Comparison of ENCODE assay signal across 1 cellular context in the genomic region with DNA sequence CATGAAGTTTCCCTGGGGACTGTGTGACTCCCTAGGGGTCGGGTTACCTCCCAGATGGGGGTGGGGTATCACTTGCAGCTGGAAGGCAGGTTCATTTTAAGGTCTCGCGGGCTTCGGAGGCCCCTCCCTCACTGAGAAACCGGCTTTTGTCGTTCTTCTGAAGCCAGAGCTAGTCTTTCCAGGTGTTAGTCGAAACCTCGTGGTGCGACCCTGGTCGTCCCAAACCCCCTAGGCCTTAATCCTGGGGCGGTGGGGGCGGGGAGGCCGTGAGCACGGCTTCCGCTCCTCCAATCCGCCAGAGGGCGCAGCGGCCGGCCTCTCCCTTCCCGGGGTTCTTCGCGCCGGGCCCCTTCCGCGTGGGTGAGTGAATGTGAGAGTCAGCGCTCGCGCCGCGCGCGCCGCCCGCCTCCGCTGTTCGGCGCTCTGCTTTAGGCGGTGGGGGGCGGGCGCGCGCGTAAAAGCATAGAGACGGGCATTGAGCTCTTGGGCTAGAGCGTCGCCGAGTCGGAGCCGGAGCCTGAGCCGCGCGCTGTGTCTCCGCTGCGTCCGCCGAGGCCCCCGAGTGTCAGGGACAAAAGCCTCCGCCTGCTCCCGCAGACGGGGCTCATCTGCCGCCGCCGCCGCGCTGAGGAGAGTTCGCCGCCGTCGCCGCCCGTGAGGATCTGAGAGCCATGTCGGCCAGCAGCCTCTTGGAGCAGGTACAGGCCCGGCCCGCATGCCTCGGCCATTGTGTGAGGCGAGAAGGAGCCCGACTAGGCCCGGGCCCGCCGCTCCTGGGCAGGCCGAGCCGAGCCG.
A peak's percentile ranks its signal among the peaks of the same experiment; 100 is the strongest.
TF ChIP-seq lines count a peak whose summit lies in the region.

A gene (plus strand): TSS at position 491 of the 795 bp plus-strand sequence. CDS start 181 bp downstream, at position 672.

TF ChIP-seq in HepG2, 621 proteins besides CTCF, POLR2A, EP300 and RAD21 (continued from another document and continues in another):
- TF ChIP-seq, protein P1, sequence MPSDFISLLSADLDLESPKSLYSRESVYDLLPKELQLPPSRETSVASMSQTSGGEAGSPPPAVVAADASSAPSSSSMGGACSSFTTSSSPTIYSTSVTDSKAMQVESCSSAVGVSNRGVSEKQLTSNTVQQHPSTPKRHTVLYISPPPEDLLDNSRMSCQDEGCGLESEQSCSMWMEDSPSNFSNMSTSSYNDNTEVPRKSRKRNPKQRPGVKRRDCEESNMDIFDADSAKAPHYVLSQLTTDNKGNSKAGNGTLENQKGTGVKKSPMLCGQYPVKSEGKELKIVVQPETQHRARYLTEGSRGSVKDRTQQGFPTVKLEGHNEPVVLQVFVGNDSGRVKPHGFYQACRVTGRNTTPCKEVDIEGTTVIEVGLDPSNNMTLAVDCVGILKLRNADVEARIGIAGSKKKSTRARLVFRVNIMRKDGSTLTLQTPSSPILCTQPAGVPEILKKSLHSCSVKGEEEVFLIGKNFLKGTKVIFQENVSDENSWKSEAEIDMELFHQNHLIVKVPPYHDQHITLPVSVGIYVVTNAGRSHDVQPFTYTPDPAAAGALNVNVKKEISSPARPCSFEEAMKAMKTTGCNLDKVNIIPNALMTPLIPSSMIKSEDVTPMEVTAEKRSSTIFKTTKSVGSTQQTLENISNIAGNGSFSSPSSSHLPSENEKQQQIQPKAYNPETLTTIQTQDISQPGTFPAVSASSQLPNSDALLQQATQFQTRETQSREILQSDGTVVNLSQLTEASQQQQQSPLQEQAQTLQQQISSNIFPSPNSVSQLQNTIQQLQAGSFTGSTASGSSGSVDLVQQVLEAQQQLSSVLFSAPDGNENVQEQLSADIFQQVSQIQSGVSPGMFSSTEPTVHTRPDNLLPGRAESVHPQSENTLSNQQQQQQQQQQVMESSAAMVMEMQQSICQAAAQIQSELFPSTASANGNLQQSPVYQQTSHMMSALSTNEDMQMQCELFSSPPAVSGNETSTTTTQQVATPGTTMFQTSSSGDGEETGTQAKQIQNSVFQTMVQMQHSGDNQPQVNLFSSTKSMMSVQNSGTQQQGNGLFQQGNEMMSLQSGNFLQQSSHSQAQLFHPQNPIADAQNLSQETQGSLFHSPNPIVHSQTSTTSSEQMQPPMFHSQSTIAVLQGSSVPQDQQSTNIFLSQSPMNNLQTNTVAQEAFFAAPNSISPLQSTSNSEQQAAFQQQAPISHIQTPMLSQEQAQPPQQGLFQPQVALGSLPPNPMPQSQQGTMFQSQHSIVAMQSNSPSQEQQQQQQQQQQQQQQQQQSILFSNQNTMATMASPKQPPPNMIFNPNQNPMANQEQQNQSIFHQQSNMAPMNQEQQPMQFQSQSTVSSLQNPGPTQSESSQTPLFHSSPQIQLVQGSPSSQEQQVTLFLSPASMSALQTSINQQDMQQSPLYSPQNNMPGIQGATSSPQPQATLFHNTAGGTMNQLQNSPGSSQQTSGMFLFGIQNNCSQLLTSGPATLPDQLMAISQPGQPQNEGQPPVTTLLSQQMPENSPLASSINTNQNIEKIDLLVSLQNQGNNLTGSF (CRISPR knock-in tag; IDR thresholded peaks at IDR 0.05): peak; percentile 69; the same call in 1 of the 2 replicates
- TF ChIP-seq, protein P2, sequence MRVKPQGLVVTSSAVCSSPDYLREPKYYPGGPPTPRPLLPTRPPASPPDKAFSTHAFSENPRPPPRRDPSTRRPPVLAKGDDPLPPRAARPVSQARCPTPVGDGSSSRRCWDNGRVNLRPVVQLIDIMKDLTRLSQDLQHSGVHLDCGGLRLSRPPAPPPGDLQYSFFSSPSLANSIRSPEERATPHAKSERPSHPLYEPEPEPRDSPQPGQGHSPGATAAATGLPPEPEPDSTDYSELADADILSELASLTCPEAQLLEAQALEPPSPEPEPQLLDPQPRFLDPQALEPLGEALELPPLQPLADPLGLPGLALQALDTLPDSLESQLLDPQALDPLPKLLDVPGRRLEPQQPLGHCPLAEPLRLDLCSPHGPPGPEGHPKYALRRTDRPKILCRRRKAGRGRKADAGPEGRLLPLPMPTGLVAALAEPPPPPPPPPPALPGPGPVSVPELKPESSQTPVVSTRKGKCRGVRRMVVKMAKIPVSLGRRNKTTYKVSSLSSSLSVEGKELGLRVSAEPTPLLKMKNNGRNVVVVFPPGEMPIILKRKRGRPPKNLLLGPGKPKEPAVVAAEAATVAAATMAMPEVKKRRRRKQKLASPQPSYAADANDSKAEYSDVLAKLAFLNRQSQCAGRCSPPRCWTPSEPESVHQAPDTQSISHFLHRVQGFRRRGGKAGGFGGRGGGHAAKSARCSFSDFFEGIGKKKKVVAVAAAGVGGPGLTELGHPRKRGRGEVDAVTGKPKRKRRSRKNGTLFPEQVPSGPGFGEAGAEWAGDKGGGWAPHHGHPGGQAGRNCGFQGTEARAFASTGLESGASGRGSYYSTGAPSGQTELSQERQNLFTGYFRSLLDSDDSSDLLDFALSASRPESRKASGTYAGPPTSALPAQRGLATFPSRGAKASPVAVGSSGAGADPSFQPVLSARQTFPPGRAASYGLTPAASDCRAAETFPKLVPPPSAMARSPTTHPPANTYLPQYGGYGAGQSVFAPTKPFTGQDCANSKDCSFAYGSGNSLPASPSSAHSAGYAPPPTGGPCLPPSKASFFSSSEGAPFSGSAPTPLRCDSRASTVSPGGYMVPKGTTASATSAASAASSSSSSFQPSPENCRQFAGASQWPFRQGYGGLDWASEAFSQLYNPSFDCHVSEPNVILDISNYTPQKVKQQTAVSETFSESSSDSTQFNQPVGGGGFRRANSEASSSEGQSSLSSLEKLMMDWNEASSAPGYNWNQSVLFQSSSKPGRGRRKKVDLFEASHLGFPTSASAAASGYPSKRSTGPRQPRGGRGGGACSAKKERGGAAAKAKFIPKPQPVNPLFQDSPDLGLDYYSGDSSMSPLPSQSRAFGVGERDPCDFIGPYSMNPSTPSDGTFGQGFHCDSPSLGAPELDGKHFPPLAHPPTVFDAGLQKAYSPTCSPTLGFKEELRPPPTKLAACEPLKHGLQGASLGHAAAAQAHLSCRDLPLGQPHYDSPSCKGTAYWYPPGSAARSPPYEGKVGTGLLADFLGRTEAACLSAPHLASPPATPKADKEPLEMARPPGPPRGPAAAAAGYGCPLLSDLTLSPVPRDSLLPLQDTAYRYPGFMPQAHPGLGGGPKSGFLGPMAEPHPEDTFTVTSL (CRISPR knock-in tag; IDR thresholded peaks at IDR 0.05; ENCODE audit: borderline replicate concordance): peak; percentile 29; the same call in 1 of the 2 replicates
- TF ChIP-seq JUN (CRISPR knock-in tag; IDR thresholded peaks at IDR 0.05): no peak
- no peak for TF ChIP-seq ZFP62 (CRISPR knock-in tag; IDR thresholded peaks at IDR 0.05)
- TF ChIP-seq, protein P3, sequence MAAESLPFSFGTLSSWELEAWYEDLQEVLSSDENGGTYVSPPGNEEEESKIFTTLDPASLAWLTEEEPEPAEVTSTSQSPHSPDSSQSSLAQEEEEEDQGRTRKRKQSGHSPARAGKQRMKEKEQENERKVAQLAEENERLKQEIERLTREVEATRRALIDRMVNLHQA (CRISPR knock-in tag; IDR thresholded peaks at IDR 0.05): 0 out of 2 replicates have a peak, but pooled peaks have one; percentile 32
- peak; percentile 50; the same call in 1 of the 2 replicates for TF ChIP-seq ZNF761 (CRISPR knock-in tag; conservative IDR thresholded peaks at IDR 0.05)
- peak; percentile 25 for TF ChIP-seq HOXD1 (CRISPR knock-in tag; IDR thresholded peaks at IDR 0.05)
- peak; percentile 73; the same call in 1 of the 2 replicates for TF ChIP-seq NRL (CRISPR knock-in tag; IDR thresholded peaks at IDR 0.05; ENCODE audit: borderline replicate concordance)
- TF ChIP-seq, protein P4, sequence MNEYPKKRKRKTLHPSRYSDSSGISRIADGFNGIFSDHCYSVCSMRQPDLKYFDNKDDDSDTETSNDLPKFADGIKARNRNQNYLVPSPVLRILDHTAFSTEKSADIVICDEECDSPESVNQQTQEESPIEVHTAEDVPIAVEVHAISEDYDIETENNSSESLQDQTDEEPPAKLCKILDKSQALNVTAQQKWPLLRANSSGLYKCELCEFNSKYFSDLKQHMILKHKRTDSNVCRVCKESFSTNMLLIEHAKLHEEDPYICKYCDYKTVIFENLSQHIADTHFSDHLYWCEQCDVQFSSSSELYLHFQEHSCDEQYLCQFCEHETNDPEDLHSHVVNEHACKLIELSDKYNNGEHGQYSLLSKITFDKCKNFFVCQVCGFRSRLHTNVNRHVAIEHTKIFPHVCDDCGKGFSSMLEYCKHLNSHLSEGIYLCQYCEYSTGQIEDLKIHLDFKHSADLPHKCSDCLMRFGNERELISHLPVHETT (CRISPR knock-in tag; conservative IDR thresholded peaks at IDR 0.05): peak; percentile 88
- no peak for TF ChIP-seq ZNF180 (CRISPR knock-in tag; IDR thresholded peaks at IDR 0.05; ENCODE audit: borderline replicate concordance, low read depth)
- TF ChIP-seq, protein P5, sequence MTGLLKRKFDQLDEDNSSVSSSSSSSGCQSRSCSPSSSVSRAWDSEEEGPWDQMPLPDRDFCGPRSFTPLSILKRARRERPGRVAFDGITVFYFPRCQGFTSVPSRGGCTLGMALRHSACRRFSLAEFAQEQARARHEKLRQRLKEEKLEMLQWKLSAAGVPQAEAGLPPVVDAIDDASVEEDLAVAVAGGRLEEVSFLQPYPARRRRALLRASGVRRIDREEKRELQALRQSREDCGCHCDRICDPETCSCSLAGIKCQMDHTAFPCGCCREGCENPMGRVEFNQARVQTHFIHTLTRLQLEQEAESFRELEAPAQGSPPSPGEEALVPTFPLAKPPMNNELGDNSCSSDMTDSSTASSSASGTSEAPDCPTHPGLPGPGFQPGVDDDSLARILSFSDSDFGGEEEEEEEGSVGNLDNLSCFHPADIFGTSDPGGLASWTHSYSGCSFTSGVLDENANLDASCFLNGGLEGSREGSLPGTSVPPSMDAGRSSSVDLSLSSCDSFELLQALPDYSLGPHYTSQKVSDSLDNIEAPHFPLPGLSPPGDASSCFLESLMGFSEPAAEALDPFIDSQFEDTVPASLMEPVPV (CRISPR knock-in tag; IDR thresholded peaks at IDR 0.05): 0 out of 2 replicates have a peak, but pooled peaks have one; percentile 50
- TF ChIP-seq RFX5 (IDR thresholded peaks at IDR 0.05; ENCODE audit: low read depth, low read length): no peak
- TF ChIP-seq HOXA3 (CRISPR knock-in tag; IDR thresholded peaks at IDR 0.05): peak; percentile 91
- TF ChIP-seq PCBP1 (IDR thresholded peaks at IDR 0.05; ENCODE audit: borderline replicate concordance, low read depth, low read length): no peak
- TF ChIP-seq MBD4 (IDR thresholded peaks at IDR 0.05; ENCODE audit: borderline replicate concordance, low read length): no peak
- TF ChIP-seq, protein P6, sequence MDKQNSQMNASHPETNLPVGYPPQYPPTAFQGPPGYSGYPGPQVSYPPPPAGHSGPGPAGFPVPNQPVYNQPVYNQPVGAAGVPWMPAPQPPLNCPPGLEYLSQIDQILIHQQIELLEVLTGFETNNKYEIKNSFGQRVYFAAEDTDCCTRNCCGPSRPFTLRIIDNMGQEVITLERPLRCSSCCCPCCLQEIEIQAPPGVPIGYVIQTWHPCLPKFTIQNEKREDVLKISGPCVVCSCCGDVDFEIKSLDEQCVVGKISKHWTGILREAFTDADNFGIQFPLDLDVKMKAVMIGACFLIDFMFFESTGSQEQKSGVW (CRISPR knock-in tag; IDR thresholded peaks at IDR 0.05; ENCODE audit: borderline replicate concordance): peak; percentile 52; the same call in 1 of the 2 replicates
- peak; percentile 80 for TF ChIP-seq ZNF883 (CRISPR knock-in tag; IDR thresholded peaks at IDR 0.05; ENCODE audit: not compliant biosample characterization)
- TF ChIP-seq ZBTB21 (CRISPR knock-in tag; IDR thresholded peaks at IDR 0.05): no peak
- no peak for TF ChIP-seq ZNF282 (IDR thresholded peaks at IDR 0.05; ENCODE audit: partially characterized antibody)
- peak; percentile 57; the same call in 1 of the 2 replicates for TF ChIP-seq ZNF431 (CRISPR knock-in tag; IDR thresholded peaks at IDR 0.05; ENCODE audit: borderline replicate concordance, low read depth)
- no peak for TF ChIP-seq U2AF2 (IDR thresholded peaks at IDR 0.05; ENCODE audit: low read depth, low read length)
- TF ChIP-seq ZNF446 (CRISPR knock-in tag; IDR thresholded peaks at IDR 0.05): no peak; the same call in 1 of the 2 replicates
- 0 out of 2 replicates have a peak, but pooled peaks have one; percentile 12 for TF ChIP-seq ZNF530 (CRISPR knock-in tag; IDR thresholded peaks at IDR 0.05; ENCODE audit: low read depth)
- TF ChIP-seq ZNF138 (CRISPR knock-in tag; IDR thresholded peaks at IDR 0.05; ENCODE audit: low read depth): no peak
- no peak for TF ChIP-seq MZF1 (CRISPR knock-in tag; IDR thresholded peaks at IDR 0.05; ENCODE audit: borderline replicate concordance)
- no peak for TF ChIP-seq ATAD3A (CRISPR knock-in tag; IDR thresholded peaks at IDR 0.05)
- TF ChIP-seq, protein P7, sequence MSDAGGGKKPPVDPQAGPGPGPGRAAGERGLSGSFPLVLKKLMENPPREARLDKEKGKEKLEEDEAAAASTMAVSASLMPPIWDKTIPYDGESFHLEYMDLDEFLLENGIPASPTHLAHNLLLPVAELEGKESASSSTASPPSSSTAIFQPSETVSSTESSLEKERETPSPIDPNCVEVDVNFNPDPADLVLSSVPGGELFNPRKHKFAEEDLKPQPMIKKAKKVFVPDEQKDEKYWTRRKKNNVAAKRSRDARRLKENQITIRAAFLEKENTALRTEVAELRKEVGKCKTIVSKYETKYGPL (CRISPR knock-in tag; IDR thresholded peaks at IDR 0.05): peak; percentile 72; the same call in 1 of the 2 replicates
- TF ChIP-seq ZNF335 (CRISPR knock-in tag; IDR thresholded peaks at IDR 0.05): peak; percentile 53
- TF ChIP-seq THAP11 (CRISPR knock-in tag; IDR thresholded peaks at IDR 0.05): peak; percentile 91
- TF ChIP-seq ZNF17 (CRISPR knock-in tag; IDR thresholded peaks at IDR 0.05): no peak
- no peak for TF ChIP-seq CBX2 (IDR thresholded peaks at IDR 0.05; ENCODE audit: low read depth, low read length)
- no peak for TF ChIP-seq CBX2 (CRISPR knock-in tag; IDR thresholded peaks at IDR 0.05; ENCODE audit: low read depth)
- no peak for TF ChIP-seq PLRG1 (conservative IDR thresholded peaks at IDR 0.05)
- TF ChIP-seq, protein P8, sequence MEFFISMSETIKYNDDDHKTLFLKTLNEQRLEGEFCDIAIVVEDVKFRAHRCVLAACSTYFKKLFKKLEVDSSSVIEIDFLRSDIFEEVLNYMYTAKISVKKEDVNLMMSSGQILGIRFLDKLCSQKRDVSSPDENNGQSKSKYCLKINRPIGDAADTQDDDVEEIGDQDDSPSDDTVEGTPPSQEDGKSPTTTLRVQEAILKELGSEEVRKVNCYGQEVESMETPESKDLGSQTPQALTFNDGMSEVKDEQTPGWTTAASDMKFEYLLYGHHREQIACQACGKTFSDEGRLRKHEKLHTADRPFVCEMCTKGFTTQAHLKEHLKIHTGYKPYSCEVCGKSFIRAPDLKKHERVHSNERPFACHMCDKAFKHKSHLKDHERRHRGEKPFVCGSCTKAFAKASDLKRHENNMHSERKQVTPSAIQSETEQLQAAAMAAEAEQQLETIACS (CRISPR knock-in tag; IDR thresholded peaks at IDR 0.05): peak; percentile 98
- peak; percentile 58; the same call in 1 of the 2 replicates for TF ChIP-seq SNAPC2 (CRISPR knock-in tag; IDR thresholded peaks at IDR 0.05)
- peak; percentile 64 for TF ChIP-seq RNF2 (conservative IDR thresholded peaks at IDR 0.05; ENCODE audit: low read depth)
- peak; percentile 80 for TF ChIP-seq CCDC6 (CRISPR knock-in tag; IDR thresholded peaks at IDR 0.05)
- TF ChIP-seq ZNF10 (CRISPR knock-in tag; IDR thresholded peaks at IDR 0.05; ENCODE audit: borderline replicate concordance, low read depth): no peak
- peak; percentile 77; the same call in 1 of the 2 replicates for TF ChIP-seq TBX2 (CRISPR knock-in tag; IDR thresholded peaks at IDR 0.05; ENCODE audit: borderline replicate concordance)
- no peak for TF ChIP-seq ZNF724P (CRISPR knock-in tag; IDR thresholded peaks at IDR 0.05; ENCODE audit: borderline replicate concordance)
- TF ChIP-seq NFE2 (CRISPR knock-in tag; IDR thresholded peaks at IDR 0.05): no peak
- peak; percentile 94; the same call in 1 of the 2 replicates for TF ChIP-seq MTA1 (CRISPR knock-in tag; IDR thresholded peaks at IDR 0.05; ENCODE audit: borderline replicate concordance)
- TF ChIP-seq YEATS4 (CRISPR knock-in tag; IDR thresholded peaks at IDR 0.05; ENCODE audit: borderline replicate concordance): peak; percentile 95
- TF ChIP-seq MYC (CRISPR knock-in tag; IDR thresholded peaks at IDR 0.05; ENCODE audit: borderline replicate concordance): peak; percentile 96
- TF ChIP-seq JARID2 (CRISPR knock-in tag; IDR thresholded peaks at IDR 0.05; ENCODE audit: insufficient replicate concordance): no peak
